ENCODE assay signal across 12 cellular contexts in genomic region chr22:27139935-27140493, GRCh38.
DNase-seq lines count a peak whose midpoint lies in the region; ATAC-seq, FAIRE-seq and TF ChIP-seq lines count a peak whose summit lies in the region.
"Had no signal": no experiment of that assay in that cellular context is flagged by ENCODE, and none has a peak within 500 bp of the region (broad histone marks: within the 10 kb centered on the region; RNA-seq: fewer than 3 reads in every experiment).

No MANE protein-coding gene starts in this region.

- no peak overlapping the region for H2AK5ac ChIP-seq in mesendoderm (ENCODE audit: low read length)

- 31% methylated on average over 11 of the region's 11 CpGs for WGBS in right cardiac atrium
- WGBS in mesendoderm (ENCODE audit: extremely low coverage, insufficient coverage, low lambda C conversion rate) = no CpG with 5 or more reads among the region's 11 CpGs

- H2BK120ac ChIP-seq in mesendoderm (ENCODE audit: low read depth, low read length) = no peak overlapping the region

- no peak for FAIRE-seq in GM12891 (lab: Jason Lieb, UNC)

- H3K4ac ChIP-seq in mesendoderm (ENCODE audit: low read depth, low read length) = no peak overlapping the region

- H3K27me3 ChIP-seq in right cardiac atrium (ENCODE audit: control insufficient read depth, insufficient read depth) (no peaks in the 10 kb centered on the region), left ventricle myocardium inferior (ENCODE audit: low read depth) (peaks cover 91% of the 10 kb centered on the region), left lung (peaks cover 0 to 20% of the 10 kb centered on the region in 2 donors), mesendoderm (ENCODE audit: insufficient read depth, low read length, poor library complexity) (no peaks in the 10 kb centered on the region)
- H3K27me3 ChIP-seq: right lobe of liver had no signal

- H3K4me1 ChIP-seq in right cardiac atrium (ENCODE audit: control insufficient read depth, insufficient read depth, low read length) = no peaks in the 10 kb centered on the region
- no peaks in the 10 kb centered on the region for H3K4me1 ChIP-seq in left ventricle myocardium inferior
- H3K4me1 ChIP-seq in left lung = peaks cover 0 to 1% of the 10 kb centered on the region in 2 donors
- H3K4me1 ChIP-seq in mesendoderm (ENCODE audit: control insufficient read depth, low read depth, low read length) = no peaks in the 10 kb centered on the region
- H3K4me1 ChIP-seq: right lobe of liver had no signal

- TF ChIP-seq POLR2A in GM12891 (IDR thresholded peaks at IDR 0.05; ENCODE audit: low read depth, low read length) = no peak

- no peak overlapping the region for H3K18ac ChIP-seq in mesendoderm (ENCODE audit: low read length)

- H2BK15ac ChIP-seq in mesendoderm (replicated peaks; ENCODE audit: low read depth) = no peak overlapping the region

- no peak overlapping the region for H3K23ac ChIP-seq in mesendoderm (ENCODE audit: low read length)

- no peak overlapping the region for H4K5ac ChIP-seq in mesendoderm (ENCODE audit: low read length)

- no peaks in the 10 kb centered on the region for H3K36me3 ChIP-seq in left ventricle myocardium inferior
- no peaks in the 10 kb centered on the region for H3K36me3 ChIP-seq in left lung
- no peaks in the 10 kb centered on the region for H3K36me3 ChIP-seq in mesendoderm (ENCODE audit: control insufficient read depth, insufficient read depth, low read length)
- H3K36me3 ChIP-seq: right lobe of liver had no signal

- no peak overlapping the region for H4K8ac ChIP-seq in mesendoderm (ENCODE audit: low read depth, low read length)

- DNase-seq in right cardiac atrium (peak; percentile 53 to 61 (median 53)), left ventricle myocardium inferior (no peak), astrocyte of the hippocampus (ENCODE audit: low read depth, low spot score) (peak; percentile 82), left lung (peak in 1 of 2 donors; percentile 49), mesendoderm (no peak), DMS114 treated with DMSO at 0.1 percent for 48 hours (lab: John Stamatoyannopoulos, UW; ENCODE audit: unreplicated experiment) (no peak), GM12891 (ENCODE audit: insufficient read length, low spot score) (no peak)
- DNase-seq: AML-193, immature natural killer cell, Karpas-422, right lobe of liver had no signal

- ATAC-seq in right cardiac atrium (peak; percentile 53 to 73), left lung (peak; percentile 22), GM21526 (IDR thresholded peaks at IDR 0.05; ENCODE audit: low FRiP score, unreplicated experiment) (no peak)
- ATAC-seq: right lobe of liver had no signal

- no peak overlapping the region for H3K27ac ChIP-seq in right cardiac atrium (ENCODE audit: low read length)
- no peak overlapping the region for H3K27ac ChIP-seq in left ventricle myocardium inferior (replicated peaks)
- no peak overlapping the region for H3K27ac ChIP-seq in left lung
- no peak overlapping the region for H3K27ac ChIP-seq in mesendoderm (ENCODE audit: low read depth, low read length)
- H3K27ac ChIP-seq: right lobe of liver had no signal

- H3K79me2 ChIP-seq in mesendoderm (ENCODE audit: control insufficient read depth, insufficient read depth, low read length) = no peaks in the 10 kb centered on the region

- no peak overlapping the region for H3K4me3 ChIP-seq in right cardiac atrium (ENCODE audit: low read length)
- no peak overlapping the region for H3K4me3 ChIP-seq in left ventricle myocardium inferior
- H3K4me3 ChIP-seq in left lung = no peak overlapping the region
- H3K4me3 ChIP-seq in mesendoderm (ENCODE audit: low read length) = no peak overlapping the region
- H3K4me3 ChIP-seq: right lobe of liver had no signal

- H2BK5ac ChIP-seq in mesendoderm (ENCODE audit: low read length) = no peak overlapping the region

- intact Hi-C loops in right cardiac atrium (cut with DNase I) (no loop called here), left ventricle myocardium inferior (cut with micrococcal nuclease) (no loop called here), left lung (cut with DNase I) (no loop called here)

- H3K9ac ChIP-seq in mesendoderm (ENCODE audit: low read length) = no peak overlapping the region

- H3K4me2 ChIP-seq in mesendoderm (ENCODE audit: low read length) = no peak overlapping the region

- H3K79me1 ChIP-seq in mesendoderm (ENCODE audit: low read length) = no peaks in the 10 kb centered on the region

- H3K9me3 ChIP-seq in right cardiac atrium (ENCODE audit: control insufficient read depth, low read length) (peaks cover 4% of the 10 kb centered on the region), left ventricle myocardium inferior (replicated peaks) (peaks cover 13% of the 10 kb centered on the region), left lung (peaks cover 0 to 12% of the 10 kb centered on the region in 2 donors)
- H3K9me3 ChIP-seq: right lobe of liver had no signal

- TF ChIP-seq CTCF in left ventricle myocardium inferior (IDR thresholded peaks at IDR 0.05; ENCODE audit: borderline replicate concordance) = no peak
- no peak for TF ChIP-seq CTCF in left lung (IDR thresholded peaks at IDR 0.05)

- H3K56ac ChIP-seq in mesendoderm (ENCODE audit: low read length) = no peak overlapping the region

TF ChIP-seq in GM12891, 5 proteins besides CTCF, POLR2A, EP300 and RAD21:
- TF ChIP-seq PAX5 (IDR thresholded peaks at IDR 0.05; ENCODE audit: insufficient read depth, low read length, severe bottlenecking) (no peak), SPI1 (IDR thresholded peaks at IDR 0.05; ENCODE audit: low read depth, low read length) (no peak), TAF1 (IDR thresholded peaks at IDR 0.05; ENCODE audit: low read depth, low read length) (no peak), POU2F2 (IDR thresholded peaks at IDR 0.05; ENCODE audit: low read depth, low read length) (no peak), POLR2AphosphoS5 (IDR thresholded peaks at IDR 0.05; ENCODE audit: low read depth, low read length) (no peak)

Comparison
In these comparisons a context has a peak if more than half of its experiments do, and no peak if none do; other contexts are left out.
1. DNase-seq: peak in right cardiac atrium (3 of 3) and astrocyte of the hippocampus (single experiment); none in left ventricle myocardium inferior (single experiment), mesendoderm (single experiment), DMS114 treated with DMSO at 0.1 percent for 48 hours (single experiment) and GM12891 (single experiment).